In the genomic region with DNA sequence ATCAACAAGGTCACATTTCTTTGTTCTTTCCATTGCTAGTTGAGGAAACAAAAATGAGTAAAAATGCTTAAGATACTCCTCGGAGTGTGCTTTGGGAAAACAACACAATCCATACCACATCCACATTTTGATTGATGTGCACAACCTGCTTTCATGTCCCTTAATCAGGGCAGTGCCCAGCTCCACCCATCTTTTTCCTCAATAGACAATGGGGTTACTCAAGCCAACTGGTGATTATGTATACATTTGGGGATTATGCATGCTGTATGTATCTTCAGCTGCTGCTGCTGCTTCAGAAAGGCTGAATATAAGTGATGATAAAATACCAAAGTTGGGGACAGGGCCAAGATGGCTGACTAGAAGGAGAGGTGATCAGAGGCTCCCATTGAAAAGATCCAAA, we compare ENCODE assay signal across 22 cellular contexts.
"Had no signal": no experiment of that assay in that cellular context is flagged by ENCODE, and none has a peak within 500 bp of the region (broad histone marks: within the 10 kb centered on the region; RNA-seq: fewer than 3 reads in every experiment).

No MANE protein-coding gene starts in this region.

- H3K27ac ChIP-seq: colonic mucosa, coronary artery, dorsolateral prefrontal cortex, epithelial cell of prostate, esophagus muscularis mucosa, esophagus squamous epithelium, foreskin keratinocyte, gastrocnemius medialis, gastroesophageal sphincter, heart left ventricle, heart right ventricle, hepatocyte had no signal

- DNase-seq: colonic mucosa; cortex of kidney; dermis blood vessel endothelial cell; dorsolateral prefrontal cortex; effector CD4-positive, alpha-beta T cell; effector CD8-positive, alpha-beta T cell; effector memory CD4-positive, alpha-beta T cell; effector memory CD8-positive, alpha-beta T cell; erythroblast; esophagus squamous epithelium; foreskin fibroblast; foreskin keratinocyte; foreskin melanocyte; gastrocnemius medialis; head of caudate nucleus; heart left ventricle; heart right ventricle had no signal

- H3K9me3 ChIP-seq: colonic mucosa, esophagus muscularis mucosa, esophagus squamous epithelium, gastrocnemius medialis had no signal

- H3K27me3 ChIP-seq: colonic mucosa, dorsolateral prefrontal cortex, esophagus muscularis mucosa, esophagus squamous epithelium, foreskin keratinocyte, gastrocnemius medialis, gastroesophageal sphincter, heart left ventricle, heart right ventricle, hepatocyte had no signal

- ATAC-seq: effector memory CD8-positive, alpha-beta T cell; foreskin keratinocyte; gastrocnemius medialis; gastroesophageal sphincter; heart left ventricle; heart right ventricle had no signal

- H3K4me1 ChIP-seq: colonic mucosa, esophagus muscularis mucosa, esophagus squamous epithelium, foreskin keratinocyte, gastrocnemius medialis, gastroesophageal sphincter, heart left ventricle, heart right ventricle had no signal

- H3K36me3 ChIP-seq: colonic mucosa, esophagus muscularis mucosa, esophagus squamous epithelium, gastrocnemius medialis, gastroesophageal sphincter, heart left ventricle, heart right ventricle had no signal

- H3K4me3 ChIP-seq: colonic mucosa, coronary artery, dorsolateral prefrontal cortex, esophagus muscularis mucosa, esophagus squamous epithelium, gastrocnemius medialis, gastroesophageal sphincter, heart left ventricle, heart right ventricle, hepatocyte had no signal
